19 cellular contexts compared by ENCODE assay signal in the genomic region with DNA sequence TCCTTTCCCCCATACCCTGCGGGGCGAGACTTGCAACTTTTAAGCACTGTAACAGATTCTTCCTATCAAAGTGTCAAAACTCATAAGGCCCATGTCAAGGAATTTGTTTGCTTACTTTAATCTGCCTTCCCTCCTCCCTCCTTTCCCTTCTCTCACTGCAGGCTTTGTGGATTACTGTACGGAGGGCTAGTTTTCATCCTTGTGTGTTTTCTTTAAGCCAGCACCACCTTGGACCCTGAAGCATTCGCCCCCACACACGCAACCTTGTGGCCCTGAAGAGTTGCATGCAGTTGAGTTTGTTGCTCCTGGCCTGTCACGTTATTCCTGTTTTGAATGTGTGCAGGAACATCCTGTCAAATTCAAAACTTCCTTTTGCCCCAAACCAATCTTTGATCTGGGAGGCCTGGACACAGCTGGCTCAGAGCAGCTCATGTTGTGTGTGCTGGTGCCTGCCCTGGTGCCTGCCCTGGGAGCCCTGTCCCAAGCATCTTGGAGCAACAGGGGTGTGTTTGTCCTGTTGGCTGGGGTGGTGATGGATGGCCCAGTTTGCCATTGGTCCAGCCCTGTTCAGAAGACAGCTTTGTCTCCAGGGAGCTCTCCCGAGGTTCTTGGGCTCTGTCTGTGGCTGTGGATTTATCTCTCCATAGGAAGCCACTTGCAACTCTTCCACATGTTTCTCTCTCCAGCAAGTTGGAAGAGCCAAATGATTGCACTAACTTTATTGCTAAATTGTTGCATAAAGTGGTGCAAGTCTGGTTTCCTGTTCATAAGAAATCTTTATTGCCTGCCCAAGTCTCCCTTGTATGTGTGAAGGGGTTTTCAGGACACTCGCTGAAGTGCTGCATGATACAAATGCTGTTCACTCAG.
DNase-seq lines count a peak whose midpoint lies in the region; ATAC-seq and TF ChIP-seq lines count a peak whose summit lies in the region.
"Had no signal": no experiment of that assay in that cellular context is flagged by ENCODE, and none has a peak within 500 bp of the region (broad histone marks: within the 10 kb centered on the region; RNA-seq: fewer than 3 reads in every experiment).

No MANE protein-coding gene starts in this region.

- H3K36me3 ChIP-seq in gastroesophageal sphincter: no peaks in the 10 kb centered on the region
- H3K36me3 ChIP-seq in sigmoid colon: no peaks in the 10 kb centered on the region

- peak; percentile 69 to 81 for DNase-seq in HL-60 (ENCODE audit: low read depth in 1 of 2, low spot score in 1 of 2)
- DNase-seq in SIG-M5 (lab: John Stamatoyannopoulos, UW): peak; percentile 59
- peak; percentile 74 for DNase-seq in sigmoid colon
- DNase-seq in NCI-H446 treated with DMSO at 0.1 percent for 48 hours (lab: John Stamatoyannopoulos, UW): no peak
- DNase-seq: activated CD4-positive, alpha-beta T cell treated with anti-CD3 and anti-CD28 coated beads for 1 hour; activated CD8-positive, alpha-beta memory T cell treated with anti-CD3 and anti-CD28 coated beads, Interleukin-2, amount 10 ng/mL, durations not matched to agents 7 days and 5 days; activated effector memory CD4-positive, alpha-beta T cell treated with Interleukin-2 at 50 U/mL for 16 hours; amniotic stem cell; endodermal cell; foreskin keratinocyte; GF-D8; H7; NCI-H1436; SHP77 treated with DMSO at 0.1 percent for 48 hours; testis had no signal

- H3K9me3 ChIP-seq in gastroesophageal sphincter (no peaks in the 10 kb centered on the region), sigmoid colon (no peaks in the 10 kb centered on the region)
- H3K9me3 ChIP-seq: testis had no signal

- ATAC-seq in gastroesophageal sphincter (peak; percentile 86), GM18502 (IDR thresholded peaks at IDR 0.05; ENCODE audit: poor library complexity, unreplicated experiment) (no peak), GM18511 (IDR thresholded peaks at IDR 0.05; ENCODE audit: unreplicated experiment) (no peak)
- ATAC-seq: activated CD8-positive, alpha-beta memory T cell treated with anti-CD3 and anti-CD28 coated beads, Interleukin-2, amount 10 ng/mL, durations not matched to agents 7 days and 5 days; foreskin keratinocyte had no signal

- TF ChIP-seq CTCF in HL-60 (IDR thresholded peaks at IDR 0.05; ENCODE audit: insufficient read depth, low read length) (no peak), gastroesophageal sphincter (IDR thresholded peaks at IDR 0.05) (no peak), sigmoid colon (IDR thresholded peaks at IDR 0.05) (no peak)

- no peak overlapping the region for H3K27ac ChIP-seq in HL-60 (replicated peaks)
- peak overlapping the region in 1 of 4 donors; percentile 14 for H3K27ac ChIP-seq in gastroesophageal sphincter
- H3K27ac ChIP-seq in sigmoid colon: peak overlapping the region in 1 of 4 donors; percentile 4
- H3K27ac ChIP-seq: foreskin keratinocyte had no signal

- H3K4me3 ChIP-seq in HL-60 (replicated peaks; ENCODE audit: insufficient read depth, low read length): no peak overlapping the region
- H3K4me3 ChIP-seq in gastroesophageal sphincter: no peak overlapping the region
- H3K4me3 ChIP-seq in sigmoid colon: no peak overlapping the region
- H3K4me3 ChIP-seq: skin epidermis, testis had no signal

- H3K27me3 ChIP-seq in HL-60 (ENCODE audit: insufficient read depth, poor library complexity, severe bottlenecking) (no peaks in the 10 kb centered on the region), gastroesophageal sphincter (no peaks in the 10 kb centered on the region), sigmoid colon (no peaks in the 10 kb centered on the region)
- H3K27me3 ChIP-seq: foreskin keratinocyte, testis had no signal

- H3K4me1 ChIP-seq in gastroesophageal sphincter (peaks cover 0 to 9% (median 0%) of the 10 kb centered on the region in 3 donors), sigmoid colon (no peaks in the 10 kb centered on the region)
- H3K4me1 ChIP-seq: foreskin keratinocyte had no signal

- intact Hi-C loops in sigmoid colon (cut with DNase I): no loop called here

- no peak for TF ChIP-seq POLR2A in gastroesophageal sphincter (IDR thresholded peaks at IDR 0.05)
- TF ChIP-seq POLR2A in sigmoid colon (IDR thresholded peaks at IDR 0.05): no peak

- 54 to 62% methylated on average over 2 to 6 of the region's 8 CpGs for WGBS in gastroesophageal sphincter (ENCODE audit: low coverage in 1 of 2), 2 donors
- 80 to 84% methylated on average over 8 of the region's 8 CpGs for WGBS in sigmoid colon, 2 donors

- TF ChIP-seq EP300 in gastroesophageal sphincter (IDR thresholded peaks at IDR 0.05) (no peak), sigmoid colon (IDR thresholded peaks at IDR 0.05) (no peak)
